23 cellular contexts compared by ENCODE assay signal in the genomic region with DNA sequence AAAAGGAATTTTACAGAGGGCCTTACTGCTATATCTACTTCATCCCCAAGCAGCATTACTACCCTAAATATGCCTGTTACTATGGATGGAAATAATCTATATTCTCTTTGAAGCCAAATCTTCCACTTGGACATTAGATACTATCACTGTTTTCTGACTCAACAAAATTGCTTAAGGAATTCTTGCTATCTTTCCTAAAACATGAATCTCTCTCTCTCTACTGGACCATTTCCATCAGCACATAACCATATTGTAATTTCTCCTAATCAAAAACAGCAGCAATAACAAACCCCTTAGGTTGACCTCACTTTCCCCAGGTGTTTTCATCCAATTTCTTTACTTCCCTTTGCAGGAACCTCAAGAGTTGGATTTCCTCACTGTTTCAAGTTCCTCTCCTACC.
"Had no signal": no experiment of that assay in that cellular context is flagged by ENCODE, and none has a peak within 500 bp of the region (broad histone marks: within the 10 kb centered on the region; RNA-seq: fewer than 3 reads in every experiment).

No MANE protein-coding gene starts in this region.

- H3K9me3 ChIP-seq: sigmoid colon, transverse colon had no signal

- H3K4me1 Mint-ChIP-seq: memory B cell had no signal

- H3K4me3 Mint-ChIP-seq: effector memory CD8-positive, alpha-beta T cell; memory B cell; mesothelial cell of epicardium; nephron had no signal

- H3K27me3 ChIP-seq: esophagus muscularis mucosa, hepatocyte, right atrium auricular region, sigmoid colon, stomach, transverse colon had no signal

- H3K4me3 ChIP-seq: esophagus muscularis mucosa, hepatocyte, left ventricle myocardium inferior, lower lobe of right lung, right atrium auricular region, sigmoid colon, skin epidermis, stomach, thoracic aorta, transverse colon had no signal

- H3K36me3 ChIP-seq: esophagus muscularis mucosa, left ventricle myocardium inferior, lower lobe of right lung, right atrium auricular region, sigmoid colon, stomach, thoracic aorta, transverse colon had no signal

- H3K27ac Mint-ChIP-seq: effector memory CD8-positive, alpha-beta T cell; memory B cell; mesothelial cell of epicardium; nephron had no signal

- H3K4me2 ChIP-seq: hepatocyte had no signal

- H3K9me3 Mint-ChIP-seq: effector memory CD8-positive, alpha-beta T cell; nephron had no signal

- DNase-seq: effector memory CD8-positive, alpha-beta T cell; foreskin melanocyte; head of caudate nucleus; kidney; left cardiac atrium; left ventricle myocardium inferior; lower lobe of right lung; posterior cingulate gyrus; sigmoid colon; stimulated activated CD4-positive, alpha-beta T cell treated with anti-CD3 and anti-CD28 coated beads, Interleukin-12 subunit alpha, Interleukin-12 subunit beta, amount 100 ng/mL, for 4 hours; stimulated activated naive CD4-positive, alpha-beta T cell; stomach; substantia nigra; transverse colon had no signal

- H3K36me3 Mint-ChIP-seq: memory B cell had no signal

- H3K79me2 ChIP-seq: hepatocyte had no signal

- H2AFZ ChIP-seq: hepatocyte had no signal

- H3K27me3 Mint-ChIP-seq: effector memory CD8-positive, alpha-beta T cell had no signal

- ATAC-seq: effector memory CD8-positive, alpha-beta T cell; left cardiac atrium; lower lobe of right lung had no signal

- H3K27ac ChIP-seq: epithelial cell of prostate, esophagus muscularis mucosa, hepatocyte, left ventricle myocardium inferior, lower lobe of right lung, right atrium auricular region, sigmoid colon, skin epidermis, stomach, thoracic aorta, transverse colon had no signal
